27 cellular contexts compared by ENCODE assay signal in genomic region chr5:92496545-92496944, GRCh38.
"Had no signal": no experiment of that assay in that cellular context is flagged by ENCODE, and none has a peak within 500 bp of the region (broad histone marks: within the 10 kb centered on the region; RNA-seq: fewer than 3 reads in every experiment).

No MANE protein-coding gene starts in this region.

- H3K27me3 ChIP-seq: stomach, suprapubic skin, testis, thyroid gland, tibial artery, tibial nerve, transverse colon, upper lobe of left lung, upper lobe of right lung, uterus, vagina had no signal

- H3K27ac ChIP-seq: stomach, suprapubic skin, testis, thoracic aorta, thyroid gland, tibial artery, tibial nerve, transverse colon, upper lobe of left lung, upper lobe of right lung, uterus, vagina had no signal

- H3K4me1 ChIP-seq: suprapubic skin, testis, thyroid gland, tibial artery, transverse colon, upper lobe of left lung, upper lobe of right lung, uterus, vagina had no signal

- ATAC-seq: stimulated activated effector memory CD8-positive, alpha-beta T cell treated with anti-CD3 and anti-CD28 coated beads, Interleukin-12 subunit alpha, Interleukin-12 subunit beta, amount 100 ng/mL, for 72 hours; stimulated activated memory B cell treated with anti-CD40 and anti-IgM and Interleukin-4, amounts not matched to agents 10 μg/mL and 1 μg/mL and 100 μg/mL, for 72 hours; stimulated activated naive B cell treated with anti-CD40 and anti-IgM and Interleukin-4, amounts not matched to agents 10 μg/mL and 1 μg/mL and 100 μg/mL, for 72 hours; stimulated activated naive CD8-positive, alpha-beta T cell treated with anti-CD3 and anti-CD28 coated beads, Interleukin-15, amount 100 ng/mL, for 72 hours; stimulated activated naive CD8-positive, alpha-beta T cell treated with anti-CD3 and anti-CD28 coated beads, Interleukin-15, Interleukin-2, amounts not matched to agents 100 U/mL and 50 U/mL, for 24 hours; upper lobe of right lung had no signal

- H3K9me3 ChIP-seq: stomach, suprapubic skin, testis, thoracic aorta, thyroid gland, tibial artery, tibial nerve, transverse colon, upper lobe of left lung, upper lobe of right lung, uterus, vagina had no signal

- FAIRE-seq: urothelium cell line had no signal

- H3K36me3 ChIP-seq: stomach, suprapubic skin, thoracic aorta, thyroid gland, tibial artery, tibial nerve, transverse colon, upper lobe of left lung, upper lobe of right lung, uterus, vagina had no signal

- H3K4me3 ChIP-seq: stomach, suprapubic skin, testis, thoracic aorta, thyroid gland, tibial artery, tibial nerve, transverse colon, upper lobe of left lung, upper lobe of right lung, uterus, vagina had no signal

- DNase-seq: stimulated activated CD4-positive, alpha-beta T cell treated with anti-CD3 and anti-CD28 coated beads, Interleukin-2, amount 100 ng/mL, for 48 hours; stimulated activated CD4-positive, alpha-beta T cell treated with anti-CD3 and anti-CD28 coated beads, Interleukin-4, amount 100 ng/mL, for 1 hour; stimulated activated CD4-positive, alpha-beta T cell treated with anti-CD3 and anti-CD28 coated beads, Interleukin-4, amount 100 ng/mL, for 24 hours; stimulated activated CD4-positive, alpha-beta T cell treated with anti-CD3 and anti-CD28 coated beads, Interleukin-4, amount 100 ng/mL, for 4 hours; stimulated activated CD8-positive, alpha-beta memory T cell treated with anti-CD3 and anti-CD28 coated beads, Interleukin-4, amount 100 ng/mL, for 48 hours; stimulated activated naive B cell treated with anti-CD40 and anti-IgM and Interleukin-4, amounts not matched to agents 10 μg/mL and 1 μg/mL and 100 μg/mL, for 72 hours; stimulated activated naive CD4-positive, alpha-beta T cell; stimulated activated naive CD4-positive, alpha-beta T cell treated with Interleukin-2 at 50 U/mL for 16 hours; stimulated activated naive CD8-positive, alpha-beta T cell treated with anti-CD3 and anti-CD28 coated beads, Interleukin-15, amount 100 ng/mL, for 72 hours; stimulated activated naive CD8-positive, alpha-beta T cell treated with anti-CD3 and anti-CD28 coated beads, Interleukin-15, Interleukin-2, amounts not matched to agents 100 U/mL and 50 U/mL, for 24 hours; stomach; substantia nigra; testis; thyroid gland; tibial artery; transverse colon; trophoblast cell; upper lobe of left lung; upper lobe of right lung; uterus had no signal
